21 cellular contexts compared by ENCODE assay signal in genomic region chr2:50333501-50334228, GRCh38.
"Had no signal": no experiment of that assay in that cellular context is flagged by ENCODE, and none has a peak within 500 bp of the region (broad histone marks: within the 10 kb centered on the region; RNA-seq: fewer than 3 reads in every experiment).

No MANE protein-coding gene starts in this region.

- DNase-seq: KBM-7; MV-4-11; NCI-H1048; NCI-H1105; NCI-H1417; NCI-H146; NCI-H1694 treated with DMSO at 0.1 percent for 48 hours; NCI-H1930; NCI-H2081; NCI-H2107; NCI-H2227 treated with DMSO at 0.1 percent for 48 hours; NCI-H524 treated with DMSO at 0.1 percent for 48 hours; NCI-H69; NCI-H774; NK-92 treated with Interleukin-12 subunit alpha and Interleukin-12 subunit beta, amount 100 ng/mL, for 24 hours; PC-3; SHP77 treated with DMSO at 0.1 percent for 48 hours; SJCRH30 had no signal

- ATAC-seq: Panc1, PC-3, SK-N-SH treated with all-trans-retinoic acid at 6 μM for 48 hours had no signal

- H3K27ac ChIP-seq: RWPE1, SJCRH30 had no signal

- H3K4me3 ChIP-seq: SJCRH30 had no signal

- H3K4me1 ChIP-seq: SJCRH30 had no signal

- H3K36me3 ChIP-seq: SJCRH30 had no signal

- H3K9me3 ChIP-seq: SJCRH30 had no signal
